1 cellular context compared by ENCODE assay signal in genomic region chr12:130281157-130281799, GRCh38.
TF ChIP-seq lines count a peak whose summit lies in the region.

No MANE protein-coding gene starts in this region.

TF ChIP-seq in K562, 482 proteins besides CTCF, POLR2A, EP300 and RAD21 (continued from another document):
- peak; percentile 33 for TF ChIP-seq CTCFL (IDR thresholded peaks at IDR 0.05; ENCODE audit: borderline replicate concordance, insufficient read depth, low read depth, low read length, poor library complexity, severe bottlenecking)
- TF ChIP-seq MITF (IDR thresholded peaks at IDR 0.05): no peak
- TF ChIP-seq THAP12 (CRISPR knock-in tag; IDR thresholded peaks at IDR 0.05): no peak
